In genomic region chr17:8680402-8680801, GRCh38 we compare ENCODE assay signal across 12 cellular contexts.
"Had no signal": no experiment of that assay in that cellular context is flagged by ENCODE, and none has a peak within 500 bp of the region (broad histone marks: within the 10 kb centered on the region; RNA-seq: fewer than 3 reads in every experiment).

No MANE protein-coding gene starts in this region.

- DNase-seq: activated CD4-positive, alpha-beta T cell treated with anti-CD3 and anti-CD28 coated beads, Interleukin-2, amount 50 U/mL, for 1 hour; activated naive CD4-positive, alpha-beta T cell treated with anti-CD3 and anti-CD28 coated beads, Interleukin-2, amount 10 ng/mL, durations not matched to agents 7 days and 5 days; activated T-cell treated with anti-CD3 and anti-CD28 coated beads for 4 hours; retina; small intestine had no signal

- H3K27ac ChIP-seq: neural progenitor cell, parathyroid adenoma had no signal

- H3K79me2 ChIP-seq: parathyroid adenoma had no signal

- H3K36me3 ChIP-seq: esophagus muscularis mucosa, neural progenitor cell, tibial nerve had no signal

- H3K9ac ChIP-seq: neural progenitor cell, parathyroid adenoma had no signal

- H3K9me3 ChIP-seq: esophagus muscularis mucosa had no signal

- H3K4me1 ChIP-seq: neural progenitor cell, parathyroid adenoma had no signal

- FAIRE-seq: keratinocyte, small intestine, TTC549 had no signal

- H3K27me3 ChIP-seq: esophagus muscularis mucosa, neural progenitor cell, tibial nerve had no signal

- H3K4me2 ChIP-seq: neural progenitor cell had no signal

- H2AFZ ChIP-seq: neural progenitor cell, parathyroid adenoma had no signal

- ATAC-seq: activated T-helper 17 cell treated with anti-CD3 and anti-CD28 coated beads, Interleukin-2, amount 50 U/mL, for 72 hours had no signal

- H3K4me3 ChIP-seq: neural progenitor cell had no signal
